ENCODE assay signal across 8 cellular contexts in the genomic region with DNA sequence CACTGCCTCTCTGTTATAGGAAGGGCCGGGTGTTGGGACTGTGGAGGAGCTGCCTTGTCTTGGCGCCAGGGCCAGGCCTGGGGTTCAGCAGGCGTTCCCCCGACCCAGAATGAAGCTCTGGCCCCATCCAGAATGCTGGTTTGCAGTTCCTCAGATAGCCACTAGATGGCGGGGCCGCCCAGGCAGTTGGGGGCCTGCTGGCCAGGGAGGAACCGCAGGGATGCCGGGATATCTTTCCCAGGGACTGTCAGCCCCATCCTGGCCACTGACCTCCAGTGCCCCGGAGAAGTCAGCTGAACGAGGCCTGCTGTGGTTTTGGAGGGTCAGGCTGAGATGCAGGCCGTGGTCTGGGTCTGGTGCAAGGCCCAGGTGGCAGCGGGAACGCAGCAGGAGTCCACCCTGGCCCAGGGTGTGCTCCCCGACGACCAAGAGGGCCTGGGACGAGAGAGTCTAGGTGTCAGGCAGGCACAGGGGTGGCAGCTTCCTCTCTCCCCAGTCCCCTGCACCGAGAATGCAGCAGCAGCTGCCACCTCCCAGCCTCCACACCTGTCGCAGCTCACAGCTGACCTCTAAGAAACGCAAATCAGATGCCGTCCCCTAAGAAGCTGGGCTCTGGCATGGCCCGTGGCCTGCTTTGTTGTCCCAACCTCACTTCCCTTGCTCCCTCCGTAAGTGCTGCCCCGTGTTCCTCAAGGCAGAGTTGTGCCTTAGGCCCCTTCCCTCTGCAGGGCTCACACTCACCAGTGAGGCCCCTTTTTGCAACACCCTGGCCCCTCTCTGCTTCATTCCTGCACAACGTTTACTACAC. TPM values are rescaled to one million over a fixed set of nuclear protein-coding genes. Genes with fewer than 3 reads are reported as not detected.
A peak's percentile ranks its signal among the peaks of the same experiment; 100 is the strongest.
DNase-seq lines count a peak whose midpoint lies in the region; ATAC-seq, FAIRE-seq and TF ChIP-seq lines count a peak whose summit lies in the region.

No MANE protein-coding gene starts in this region.

- no peak for DNase-seq in AG04449 (ENCODE audit: low read depth, low spot score)
- DNase-seq in GM12892 (ENCODE audit: insufficient read length): peak; percentile 89
- DNase-seq in NCI-H460 (ENCODE audit: extremely low read depth, low read depth): peak; percentile 67
- peak; percentile 72 for DNase-seq in activated CD8-positive, alpha-beta T cell treated with anti-CD3 and anti-CD28 coated beads for 36 hours
- DNase-seq in effector memory CD4-positive, alpha-beta T cell: peak; percentile 25 to 44 (median 25)
- DNase-seq in mesenchymal stem cell: peak; percentile 70
- peak; percentile 53 for DNase-seq in stimulated activated CD8-positive, alpha-beta memory T cell treated with anti-CD3 and anti-CD28 coated beads, Interleukin-15, amount 100 ng/mL, for 24 hours (ENCODE audit: low read depth)

- no peaks in the 10 kb centered on the region for H3K9me3 ChIP-seq in effector memory CD4-positive, alpha-beta T cell (ENCODE audit: control insufficient read depth, low read length)
- H3K9me3 ChIP-seq in mesenchymal stem cell (ENCODE audit: control insufficient read depth, low read length): no peaks in the 10 kb centered on the region

- no peaks in the 10 kb centered on the region for H3K4me1 ChIP-seq in effector memory CD4-positive, alpha-beta T cell (ENCODE audit: control insufficient read depth, insufficient read depth, low read length, poor library complexity, severe bottlenecking)
- peaks cover 8% of the 10 kb centered on the region for H3K4me1 ChIP-seq in mesenchymal stem cell (ENCODE audit: control insufficient read depth, insufficient read depth, low read depth, low read length)

- TF ChIP-seq CTCF in AG04449 (IDR thresholded peaks at IDR 0.05; ENCODE audit: insufficient read depth, low read length, missing control alignments): peak; percentile 98
- TF ChIP-seq CTCF in activated CD8-positive, alpha-beta T cell treated with anti-CD3 and anti-CD28 coated beads for 36 hours (IDR thresholded peaks at IDR 0.05): peak; percentile 100

- H3K27ac Mint-ChIP-seq in activated CD8-positive, alpha-beta T cell treated with anti-CD3 and anti-CD28 coated beads for 36 hours: peak overlapping the region; percentile 25

- no peaks in the 10 kb centered on the region for H3K27me3 Mint-ChIP-seq in activated CD8-positive, alpha-beta T cell treated with anti-CD3 and anti-CD28 coated beads for 36 hours

- no peak overlapping the region for H3K23ac ChIP-seq in mesenchymal stem cell (ENCODE audit: low read length in 2 of 2)

- no peak overlapping the region for H2BK120ac ChIP-seq in mesenchymal stem cell (ENCODE audit: low read depth, low read length)

- H2AFZ ChIP-seq in mesenchymal stem cell (ENCODE audit: low read depth, low read length): no peak overlapping the region

- H3K14ac ChIP-seq in mesenchymal stem cell (ENCODE audit: low read length in 2 of 2): no peak overlapping the region

- ATAC-seq in activated CD8-positive, alpha-beta T cell treated with anti-CD3 and anti-CD28 coated beads for 36 hours: peak; percentile 92
- no peak for ATAC-seq in HG02678 (IDR thresholded peaks at IDR 0.05; ENCODE audit: unreplicated experiment)

- no peaks in the 10 kb centered on the region for H3K4me1 Mint-ChIP-seq in activated CD8-positive, alpha-beta T cell treated with anti-CD3 and anti-CD28 coated beads for 36 hours (ENCODE audit: low read depth)

- no peaks in the 10 kb centered on the region for H3K36me3 Mint-ChIP-seq in activated CD8-positive, alpha-beta T cell treated with anti-CD3 and anti-CD28 coated beads for 36 hours (ENCODE audit: low read depth)

- H2BK12ac ChIP-seq in mesenchymal stem cell (ENCODE audit: low read length in 2 of 2): peak overlapping the region in 1 of 2 experiments; percentile 12

- H3K27ac ChIP-seq in effector memory CD4-positive, alpha-beta T cell (ENCODE audit: insufficient read depth, low read length, poor library complexity, severe bottlenecking): no peak overlapping the region
- no peak overlapping the region for H3K27ac ChIP-seq in mesenchymal stem cell (ENCODE audit: low read length, poor library complexity, severe bottlenecking)

- H3K9ac ChIP-seq in mesenchymal stem cell (ENCODE audit: low read length): peak overlapping the region; percentile 41

- no peaks in the 10 kb centered on the region for H3K36me3 ChIP-seq in effector memory CD4-positive, alpha-beta T cell (ENCODE audit: control insufficient read depth, insufficient read depth, low read length)
- no peaks in the 10 kb centered on the region for H3K36me3 ChIP-seq in mesenchymal stem cell (ENCODE audit: control insufficient read depth in 1 of 2, insufficient read depth in 2 of 2, low read depth in 1 of 2, low read length in 2 of 2)

- CTCF ChIA-PET in AG04449 (lab: Yijun Ruan, JAX): interaction anchor here (0.6 to 17.3 kb wide), 49 partner anchors 11 to 672 kb away, joined by 3 to 241 read pairs (median 4); a partner anchor contains a TSS
- CTCF ChIA-PET in activated CD8-positive, alpha-beta T cell treated with anti-CD3 and anti-CD28 coated beads for 36 hours (lab: Charles Lee): interaction anchor here (0.6 to 5.6 kb wide), 54 partner anchors 9 to 694 kb away, joined by 3 to 89 read pairs (median 4); no protein-coding TSS in a partner anchor

- peak overlapping the region; percentile 86 for H4K8ac ChIP-seq in mesenchymal stem cell (ENCODE audit: low read length)

- H2BK15ac ChIP-seq in mesenchymal stem cell (ENCODE audit: low read depth, poor library complexity, severe bottlenecking): no peak overlapping the region

- H2AK5ac ChIP-seq in mesenchymal stem cell (ENCODE audit: low read length, severe bottlenecking): no peak overlapping the region

- H3K4me2 ChIP-seq in mesenchymal stem cell (ENCODE audit: low read length, poor library complexity, severe bottlenecking): no peak overlapping the region

- peak overlapping the region in 1 of 2 experiments; percentile 35 for H3K18ac ChIP-seq in mesenchymal stem cell (ENCODE audit: low read depth in 1 of 2, low read length in 2 of 2)

- no peak for TF ChIP-seq POLR2A in GM12892 (IDR thresholded peaks at IDR 0.05; ENCODE audit: low read depth, low read length)

- H3K27me3 ChIP-seq in effector memory CD4-positive, alpha-beta T cell (replicated peaks; ENCODE audit: control insufficient read depth, insufficient read depth, low read length, poor library complexity, severe bottlenecking): no peaks in the 10 kb centered on the region
- peaks cover 11 to 31% of the 10 kb centered on the region in 2 experiments for H3K27me3 ChIP-seq in mesenchymal stem cell (ENCODE audit: control insufficient read depth in 1 of 2, insufficient read depth in 1 of 2, low read length in 2 of 2)

- FAIRE-seq in GM12892 (lab: Jason Lieb, UNC): peak; percentile 90

- no peaks in the 10 kb centered on the region for H3K9me3 Mint-ChIP-seq in activated CD8-positive, alpha-beta T cell treated with anti-CD3 and anti-CD28 coated beads for 36 hours

- intact Hi-C loops in activated CD8-positive, alpha-beta T cell treated with anti-CD3 and anti-CD28 coated beads for 36 hours (cut with micrococcal nuclease): loop anchor here (10.0 kb wide), 1 partner anchor 318 kb away; no protein-coding TSS in a partner anchor

- POLR2A ChIA-PET in AG04449 (lab: Yijun Ruan, JAX): no interaction called here
- POLR2A ChIA-PET in activated CD8-positive, alpha-beta T cell treated with anti-CD3 and anti-CD28 coated beads for 36 hours (lab: Charles Lee): no interaction called here

- H3K4ac ChIP-seq in mesenchymal stem cell (ENCODE audit: low read depth in 1 of 2, low read length in 2 of 2): peak overlapping the region in 1 of 2 experiments; percentile 76

- no peak overlapping the region for H3K4me3 Mint-ChIP-seq in activated CD8-positive, alpha-beta T cell treated with anti-CD3 and anti-CD28 coated beads for 36 hours

- 47% methylated on average over 24 of the region's 24 CpGs for WGBS in mesenchymal stem cell

- no peak overlapping the region for H2BK5ac ChIP-seq in mesenchymal stem cell (ENCODE audit: low read depth, low read length, poor library complexity, severe bottlenecking)

- no peaks in the 10 kb centered on the region for H3K79me1 ChIP-seq in mesenchymal stem cell (replicated peaks; ENCODE audit: low read length, poor library complexity, severe bottlenecking)

- no peak overlapping the region for H3K4me3 ChIP-seq in AG04449 (ENCODE audit: low read depth, low read length)
- H3K4me3 ChIP-seq in effector memory CD4-positive, alpha-beta T cell (ENCODE audit: insufficient read depth, low read depth, low read length, poor library complexity, severe bottlenecking): no peak overlapping the region
- no peak overlapping the region for H3K4me3 ChIP-seq in mesenchymal stem cell (ENCODE audit: insufficient read depth in 1 of 2, low read depth in 1 of 2, low read length in 2 of 2)

- H4K91ac ChIP-seq in mesenchymal stem cell (ENCODE audit: low read length): peak overlapping the region; percentile 79

RNA-seq across cellular contexts. Expression of a gene that starts 51.2 kb away (rescaled TPM):
- polyA plus RNA-seq in GM12892 (2012; ENCODE audit: missing spikeins): 25.7 TPM
- 9.6 and 11.2 TPM in 2 replicates for total RNA-seq in NCI-H460 (2014; rRNA removed; shearing (Covaris generic))
- 19.9 and 46.5 TPM in 2 replicates for polyA plus RNA-seq in NCI-H460 (2014; cell fraction: nucleus; rRNA removed)
- total RNA-seq in activated CD8-positive, alpha-beta T cell treated with anti-CD3 and anti-CD28 coated beads for 36 hours: 10 to 100 TPM; 53.1 to 57.7 TPM
- 4.6 TPM for polyA plus RNA-seq in mesenchymal stem cell (2013, experiment 1 of 2)
- polyA plus RNA-seq in mesenchymal stem cell (2013, experiment 2 of 2): 4.4 TPM
